In genomic region chr3:88195951-88196434, GRCh38 we compare ENCODE assay signal across 1 cellular context.
TF ChIP-seq lines count a peak whose summit lies in the region.

No MANE protein-coding gene starts in this region.

TF ChIP-seq in K562, 482 proteins besides CTCF, POLR2A, EP300 and RAD21 (continued from another document):
- TF ChIP-seq ZNF639 (CRISPR knock-in tag; conservative IDR thresholded peaks at IDR 0.05 in 1 of 2, IDR thresholded peaks at IDR 0.05 in 1 of 2) (peak in 1 of 2 experiments; percentile 81; a peak in 2 of 4 replicates), THRB (CRISPR knock-in tag; conservative IDR thresholded peaks at IDR 0.05) (no peak), ZNF395 (CRISPR knock-in tag; IDR thresholded peaks at IDR 0.05) (peak; percentile 89; the same call in 1 of the 2 replicates), TARDBP (IDR thresholded peaks at IDR 0.05) (no peak), PATZ1 (CRISPR knock-in tag; IDR thresholded peaks at IDR 0.05; ENCODE audit: borderline replicate concordance) (no peak), ZNF445 (CRISPR knock-in tag; IDR thresholded peaks at IDR 0.05; ENCODE audit: low read depth) (no peak), RFX1 (IDR thresholded peaks at IDR 0.05) (peak; percentile 91), DLX4 (CRISPR knock-in tag; IDR thresholded peaks at IDR 0.05) (no peak), MTA3 (IDR thresholded peaks at IDR 0.05; ENCODE audit: borderline replicate concordance) (no peak), E2F6 (IDR thresholded peaks at IDR 0.05; ENCODE audit: borderline replicate concordance in 1 of 2, extremely low read depth in 1 of 2, insufficient read depth in 1 of 2, insufficient read length in 1 of 2, low read depth in 1 of 2, low read length in 1 of 2, poor library complexity in 1 of 2, severe bottlenecking in 1 of 2) (no peak), BACH1 (tag; IDR thresholded peaks at IDR 0.05) (peak; percentile 62; the same call in 1 of the 2 replicates), ARHGAP35 (IDR thresholded peaks at IDR 0.05; ENCODE audit: partially characterized antibody) (no peak), ARID1B (IDR thresholded peaks at IDR 0.05) (no peak), GABPA (tag; conservative IDR thresholded peaks at IDR 0.05; ENCODE audit: low read depth) (0 out of 2 replicates have a peak, but pooled peaks have one; percentile 21), POLR3A (IDR thresholded peaks at IDR 0.05; ENCODE audit: borderline replicate concordance, extremely low read depth, insufficient read depth, insufficient read length) (no peak), HEY1 (CRISPR knock-in tag; IDR thresholded peaks at IDR 0.05; ENCODE audit: borderline replicate concordance) (no peak), CSDE1 (IDR thresholded peaks at IDR 0.05) (no peak), ZNF175 (CRISPR knock-in tag; IDR thresholded peaks at IDR 0.05; ENCODE audit: low read depth) (peak; percentile 92), ZSCAN32 (CRISPR knock-in tag; IDR thresholded peaks at IDR 0.05) (no peak), TAF9B (IDR thresholded peaks at IDR 0.05; ENCODE audit: partially characterized antibody) (no peak), SMAD1 (IDR thresholded peaks at IDR 0.05; ENCODE audit: low read depth, low read length, partially characterized antibody) (no peak), FOXJ2 (tag; IDR thresholded peaks at IDR 0.05) (peak; percentile 56; the same call in 1 of the 2 replicates), ZNF584 (CRISPR knock-in tag; IDR thresholded peaks at IDR 0.05; ENCODE audit: low read depth) (0 out of 2 replicates have a peak, but pooled peaks have one; percentile 60), ZNF282 (CRISPR knock-in tag; IDR thresholded peaks at IDR 0.05) (no peak), ZNF449 (CRISPR knock-in tag; IDR thresholded peaks at IDR 0.05) (no peak), BCL6 (CRISPR knock-in tag; IDR thresholded peaks at IDR 0.05) (0 out of 2 replicates have a peak, but pooled peaks have one; percentile 17), PYGO2 (tag; IDR thresholded peaks at IDR 0.05) (0 out of 2 replicates have a peak, but pooled peaks have one; percentile 45), ELF2 (CRISPR knock-in tag; IDR thresholded peaks at IDR 0.05) (no peak), ERF (CRISPR knock-in tag; IDR thresholded peaks at IDR 0.05) (0 out of 2 replicates have a peak, but pooled peaks have one; percentile 9), ZNF134 (CRISPR knock-in tag; conservative IDR thresholded peaks at IDR 0.05) (no peak), ZNF699 (CRISPR knock-in tag; IDR thresholded peaks at IDR 0.05; ENCODE audit: insufficient replicate concordance) (no peak)
